14 cellular contexts compared by ENCODE assay signal in the genomic region with DNA sequence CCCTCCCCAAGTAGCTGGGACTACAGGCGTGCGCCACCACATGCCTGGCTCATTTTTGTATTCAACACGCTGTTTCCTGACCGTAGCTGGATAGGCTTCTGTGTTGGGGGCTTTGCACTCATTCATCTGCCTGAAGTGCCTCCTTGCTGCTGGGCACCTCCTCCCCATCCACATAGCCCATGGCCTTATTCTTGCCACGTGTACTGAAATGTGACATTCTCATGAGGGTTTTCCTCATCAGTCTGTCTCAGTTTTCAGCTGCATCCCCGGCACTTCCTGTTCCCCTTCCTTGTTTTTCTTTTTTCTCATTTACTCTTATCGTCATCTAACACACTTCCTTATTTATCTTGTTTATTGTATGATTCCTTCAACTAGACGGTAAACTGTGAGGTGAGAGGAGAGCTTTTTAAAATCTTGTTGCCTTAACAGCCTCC. TPM values are rescaled to one million over a fixed set of nuclear protein-coding genes. Genes with fewer than 3 reads are reported as not detected.
DNase-seq lines count a peak whose midpoint lies in the region; ATAC-seq and TF ChIP-seq lines count a peak whose summit lies in the region.
"Had no signal": no experiment of that assay in that cellular context is flagged by ENCODE, and none has a peak within 500 bp of the region (broad histone marks: within the 10 kb centered on the region; RNA-seq: fewer than 3 reads in every experiment).

No MANE protein-coding gene starts in this region.

- H3K4me1 ChIP-seq in iPS-20b (ENCODE audit: insufficient read depth, low read length), result peaks cover 17% of the 10 kb centered on the region
- peaks cover 20% of the 10 kb centered on the region for H3K4me1 ChIP-seq in psoas muscle

- H3K9ac ChIP-seq in SK-N-MC (ENCODE audit: insufficient read length), result no peak overlapping the region
- H3K9ac ChIP-seq in iPS-20b (ENCODE audit: low read depth, low read length), result no peak overlapping the region

- H3K9me3 ChIP-seq in SK-N-MC (ENCODE audit: low read depth, low read length) (no peaks in the 10 kb centered on the region), iPS-20b (ENCODE audit: insufficient read depth, low read depth, low read length) (no peaks in the 10 kb centered on the region), psoas muscle (no peaks in the 10 kb centered on the region)
- H3K9me3 ChIP-seq: heart right ventricle had no signal

- DNase-seq in activated naive CD8-positive, alpha-beta T cell treated with anti-CD3 and anti-CD28 coated beads, Interleukin-2, amount 50 U/mL, for 24 hours, result no peak
- DNase-seq in SK-N-MC (ENCODE audit: low read depth, low spot score), result no peak
- no peak for DNase-seq in type B pancreatic cell (ENCODE audit: extremely low spot score, unreplicated experiment)
- no peak for DNase-seq in psoas muscle
- DNase-seq in activated gamma-delta T cell treated with Interleukin-2 at 50 U/mL for 16 hours, result no peak
- DNase-seq: activated naive CD8-positive, alpha-beta T cell treated with anti-CD3 and anti-CD28 coated beads, Interleukin-2, amount 10 ng/mL, durations not matched to agents 7 days and 5 days; heart right ventricle; NCI-H1092; substantia nigra; SW 1271 had no signal

- 63 to 68% (median 64%) methylated on average over 8 of the region's 8 CpGs for WGBS in psoas muscle, 3 donors

- intact Hi-C loops in psoas muscle (cut with DNase I), result no loop called here

- no peaks in the 10 kb centered on the region for H3K9me3 Mint-ChIP-seq in activated naive CD8-positive, alpha-beta T cell (ENCODE audit: low read depth)
- no peaks in the 10 kb centered on the region for H3K9me3 Mint-ChIP-seq in activated naive CD8-positive, alpha-beta T cell treated with anti-CD3 and anti-CD28 coated beads, Interleukin-2, amount 50 U/mL, for 24 hours
- no peaks in the 10 kb centered on the region for H3K9me3 Mint-ChIP-seq in type B pancreatic cell
- H3K9me3 Mint-ChIP-seq: activated naive CD8-positive, alpha-beta T cell treated with anti-CD3 and anti-CD28 coated beads, Interleukin-2, amount 10 ng/mL, durations not matched to agents 7 days and 5 days had no signal

- peaks cover 31% of the 10 kb centered on the region for H3K4me1 Mint-ChIP-seq in activated naive CD8-positive, alpha-beta T cell (ENCODE audit: low read depth)
- H3K4me1 Mint-ChIP-seq in activated naive CD8-positive, alpha-beta T cell treated with anti-CD3 and anti-CD28 coated beads, Interleukin-2, amount 50 U/mL, for 24 hours, result peaks cover 30% of the 10 kb centered on the region
- peaks cover 34% of the 10 kb centered on the region for H3K4me1 Mint-ChIP-seq in type B pancreatic cell (ENCODE audit: unreplicated experiment)

- H3K27ac Mint-ChIP-seq in activated naive CD8-positive, alpha-beta T cell, result peak overlapping the region; percentile 24
- H3K27ac Mint-ChIP-seq in activated naive CD8-positive, alpha-beta T cell treated with anti-CD3 and anti-CD28 coated beads, Interleukin-2, amount 50 U/mL, for 24 hours, result no peak overlapping the region
- H3K27ac Mint-ChIP-seq in type B pancreatic cell, result peak overlapping the region; percentile 3
- H3K27ac Mint-ChIP-seq: activated naive CD8-positive, alpha-beta T cell treated with anti-CD3 and anti-CD28 coated beads, Interleukin-2, amount 10 ng/mL, durations not matched to agents 7 days and 5 days had no signal

- no peak for ATAC-seq in activated naive CD8-positive, alpha-beta T cell treated with anti-CD3 and anti-CD28 coated beads, Interleukin-2, amount 50 U/mL, for 24 hours
- ATAC-seq in psoas muscle, result no peak
- no peak for ATAC-seq in HG03045 (IDR thresholded peaks at IDR 0.05; ENCODE audit: unreplicated experiment)
- ATAC-seq: Panc1 had no signal

- H3K4me3 Mint-ChIP-seq in activated naive CD8-positive, alpha-beta T cell, result no peak overlapping the region
- no peak overlapping the region for H3K4me3 Mint-ChIP-seq in activated naive CD8-positive, alpha-beta T cell treated with anti-CD3 and anti-CD28 coated beads, Interleukin-2, amount 50 U/mL, for 24 hours
- H3K4me3 Mint-ChIP-seq in type B pancreatic cell, result no peak overlapping the region
- H3K4me3 Mint-ChIP-seq: activated naive CD8-positive, alpha-beta T cell treated with anti-CD3 and anti-CD28 coated beads, Interleukin-2, amount 10 ng/mL, durations not matched to agents 7 days and 5 days had no signal

- H3K27ac ChIP-seq in SK-N-MC, result peak overlapping the region; percentile 68
- H3K27ac ChIP-seq in iPS-20b (ENCODE audit: low read length), result peak overlapping the region; percentile 61
- no peak overlapping the region for H3K27ac ChIP-seq in psoas muscle

- no peaks in the 10 kb centered on the region for H3K27me3 ChIP-seq in iPS-20b (ENCODE audit: insufficient read depth, low read length)
- H3K27me3 ChIP-seq in psoas muscle (ENCODE audit: insufficient read depth in 3 of 3, low read length in 2 of 3), result no peaks in the 10 kb centered on the region
- H3K27me3 ChIP-seq: heart right ventricle had no signal

- H3K4me3 ChIP-seq in SK-N-MC, result no peak overlapping the region
- H3K4me3 ChIP-seq in iPS-20b (ENCODE audit: low read length), result no peak overlapping the region
- no peak overlapping the region for H3K4me3 ChIP-seq in psoas muscle
- H3K4me3 ChIP-seq: heart right ventricle had no signal

- no peaks in the 10 kb centered on the region for H3K27me3 Mint-ChIP-seq in activated naive CD8-positive, alpha-beta T cell
- no peaks in the 10 kb centered on the region for H3K27me3 Mint-ChIP-seq in activated naive CD8-positive, alpha-beta T cell treated with anti-CD3 and anti-CD28 coated beads, Interleukin-2, amount 50 U/mL, for 24 hours
- H3K27me3 Mint-ChIP-seq in type B pancreatic cell, result no peaks in the 10 kb centered on the region
- H3K27me3 Mint-ChIP-seq: activated naive CD8-positive, alpha-beta T cell treated with anti-CD3 and anti-CD28 coated beads, Interleukin-2, amount 10 ng/mL, durations not matched to agents 7 days and 5 days had no signal

- peaks cover 3% of the 10 kb centered on the region for H3K36me3 Mint-ChIP-seq in activated naive CD8-positive, alpha-beta T cell
- H3K36me3 Mint-ChIP-seq in activated naive CD8-positive, alpha-beta T cell treated with anti-CD3 and anti-CD28 coated beads, Interleukin-2, amount 50 U/mL, for 24 hours (ENCODE audit: low read depth), result peaks cover 2% of the 10 kb centered on the region
- peaks cover 11% of the 10 kb centered on the region for H3K36me3 Mint-ChIP-seq in type B pancreatic cell

- H3K36me3 ChIP-seq in SK-N-MC (ENCODE audit: insufficient read depth, low read length) (peaks cover 61% of the 10 kb centered on the region), iPS-20b (ENCODE audit: insufficient read depth, low read depth, low read length) (no peaks in the 10 kb centered on the region), psoas muscle (ENCODE audit: insufficient read depth in 1 of 2, low read depth in 1 of 2) (no peaks in the 10 kb centered on the region)

- TF ChIP-seq CTCF in type B pancreatic cell (conservative IDR thresholded peaks at IDR 0.05) (no peak), psoas muscle (IDR thresholded peaks at IDR 0.05) (no peak)

RNA-seq across cellular contexts. Expression of gene RCOR1, which starts 36.6 kb away (rescaled TPM):
- total RNA-seq in type B pancreatic cell (ENCODE audit: low replicate concordance), result 35.3 and 37.5 TPM in 2 replicates
- total RNA-seq in psoas muscle, result 10 to 100 TPM; 11.6 to 17.7 (median 15.8) TPM
- polyA plus RNA-seq in psoas muscle, result 10 to 100 TPM in 1 of 3 donors, 1 to 10 TPM in 2; 6.0 to 14.3 (median 8.2) TPM
